ENCODE assay signal across 14 cellular contexts in genomic region chr12:57215065-57215464, GRCh38. TPM values are rescaled to one million over a fixed set of nuclear protein-coding genes. Genes with fewer than 3 reads are reported as not detected.
DNase-seq lines count a peak whose midpoint lies in the region; TF ChIP-seq lines count a peak whose summit lies in the region.
"Had no signal": no experiment of that assay in that cellular context is flagged by ENCODE, and none has a peak within 500 bp of the region (broad histone marks: within the 10 kb centered on the region; RNA-seq: fewer than 3 reads in every experiment).

No MANE protein-coding gene starts in this region.

- no peaks in the 10 kb centered on the region for H3K9me3 Mint-ChIP-seq in Calu3 (ENCODE audit: low read depth, unreplicated experiment)
- no peaks in the 10 kb centered on the region for H3K9me3 Mint-ChIP-seq in osteocyte (ENCODE audit: unreplicated experiment)

- no peaks in the 10 kb centered on the region for H3K27me3 ChIP-seq in OCI-LY1 (ENCODE audit: insufficient read depth, low read length)
- peaks cover 60% of the 10 kb centered on the region for H3K27me3 ChIP-seq in iPS-15b (ENCODE audit: control insufficient read depth, insufficient read depth, low read length)
- H3K27me3 ChIP-seq in MG63, result 0 out of 2 replicates have a peak, but pooled peaks cover 3% of the 10 kb centered on the region

- H3K4me1 ChIP-seq in OCI-LY1 (ENCODE audit: insufficient read depth, low read length, severe bottlenecking), result peaks cover 91% of the 10 kb centered on the region
- peaks cover 17% of the 10 kb centered on the region for H3K4me1 ChIP-seq in iPS-15b (ENCODE audit: control insufficient read depth, insufficient read depth, low read length)

- no peak overlapping the region for H3K27ac Mint-ChIP-seq in Calu3 (ENCODE audit: unreplicated experiment)
- H3K27ac Mint-ChIP-seq in osteocyte (ENCODE audit: unreplicated experiment), result peak overlapping the region; percentile 49

- H3K9me3 ChIP-seq in OCI-LY1 (ENCODE audit: low read length) (no peaks in the 10 kb centered on the region), iPS-15b (ENCODE audit: control insufficient read depth, insufficient read depth, low read length) (no peaks in the 10 kb centered on the region), MG63 (no peaks in the 10 kb centered on the region)
- H3K9me3 ChIP-seq: colonic mucosa, ovary, SJSA1, uterus had no signal

- CTCF ChIA-PET in Calu3 (lab: Charles Lee), result interaction anchor here (0.6 to 2.3 kb wide), 2 partner anchors 28 to 413 kb away, joined by 3 to 12 read pairs; no protein-coding TSS in a partner anchor

- TF ChIP-seq CTCF in Calu3 (IDR thresholded peaks at IDR 0.05; ENCODE audit: unreplicated experiment), result no peak
- TF ChIP-seq CTCF in OCI-LY1 (IDR thresholded peaks at IDR 0.05; ENCODE audit: low read length), result no peak
- no peak for TF ChIP-seq CTCF in osteocyte (IDR thresholded peaks at IDR 0.05)

- DNase-seq in Calu3, result no peak
- DNase-seq in osteocyte (ENCODE audit: extremely low spot score, unreplicated experiment), result no peak
- DNase-seq in MG63, result no peak
- no peak for DNase-seq in NCI-H2171 treated with DMSO at 0.1 percent for 48 hours (lab: John Stamatoyannopoulos, UW)
- no peak for DNase-seq in medulla oblongata (ENCODE audit: extremely low spot score)
- DNase-seq: activated CD8-positive, alpha-beta memory T cell treated with anti-CD3 and anti-CD28 coated beads, Interleukin-2, amount 50 U/mL, for 4 hours; activated gamma-delta T cell had no signal

- no peaks in the 10 kb centered on the region for H3K79me2 ChIP-seq in OCI-LY1 (ENCODE audit: insufficient read depth, low read length)

- intact Hi-C loops in Calu3 (cut with micrococcal nuclease; ENCODE audit: unreplicated experiment), result no loop called here

- peak overlapping the region; percentile 63 for H3K27ac ChIP-seq in OCI-LY1 (ENCODE audit: low read depth, low read length, poor library complexity, severe bottlenecking)
- H3K27ac ChIP-seq: colonic mucosa, ovary, SJSA1, uterus had no signal

- H3K9ac ChIP-seq in OCI-LY1 (ENCODE audit: low read length) (peak overlapping the region; percentile 7; the same call in 1 of the 2 replicates), iPS-15b (ENCODE audit: low read depth, low read length) (no peak overlapping the region)

- no peaks in the 10 kb centered on the region for H3F3A ChIP-seq in OCI-LY1 (ENCODE audit: insufficient read depth, low read length)

- H3K36me3 Mint-ChIP-seq in Calu3 (ENCODE audit: insufficient read depth, unreplicated experiment) (peaks cover 10% of the 10 kb centered on the region), osteocyte (ENCODE audit: unreplicated experiment) (peaks cover 9% of the 10 kb centered on the region)

- H3K27me3 Mint-ChIP-seq in Calu3 (ENCODE audit: unreplicated experiment) (peaks cover 58% of the 10 kb centered on the region), osteocyte (ENCODE audit: unreplicated experiment) (peaks cover 3% of the 10 kb centered on the region)

- H3K36me3 ChIP-seq in OCI-LY1 (ENCODE audit: insufficient read depth, low read length) (no peaks in the 10 kb centered on the region), iPS-15b (ENCODE audit: control insufficient read depth, insufficient read depth, low read length) (peaks cover 26% of the 10 kb centered on the region), MG63 (peaks cover 17% of the 10 kb centered on the region)
- H3K36me3 ChIP-seq: colonic mucosa, ovary, uterus had no signal

- peak overlapping the region; percentile 65; the same call in 1 of the 2 replicates for H3K4me2 ChIP-seq in OCI-LY1 (ENCODE audit: low read length)

- H4K20me1 ChIP-seq in OCI-LY1 (ENCODE audit: insufficient read depth, low read length), result no peaks in the 10 kb centered on the region

- no peak overlapping the region for H2AFZ ChIP-seq in OCI-LY1 (ENCODE audit: low read length)

- no TSS peak for BruUV-seq in Calu3 (replicated peaks; lab: Mats Ljungman, UMichigan)

- H3K4me1 Mint-ChIP-seq in Calu3 (ENCODE audit: low read depth, unreplicated experiment), result peaks cover 55% of the 10 kb centered on the region
- peaks cover 69% of the 10 kb centered on the region for H3K4me1 Mint-ChIP-seq in osteocyte (ENCODE audit: unreplicated experiment)

- H3K4me3 Mint-ChIP-seq in Calu3 (ENCODE audit: low read depth, unreplicated experiment), result peak overlapping the region; percentile 71
- peak overlapping the region; percentile 38 for H3K4me3 Mint-ChIP-seq in osteocyte (ENCODE audit: unreplicated experiment)

- no peaks in the 10 kb centered on the region for H3K9me2 ChIP-seq in OCI-LY1 (ENCODE audit: low read depth, low read length)

- H3K4me3 ChIP-seq in OCI-LY1 (ENCODE audit: low read depth, low read length, poor library complexity, severe bottlenecking) (peak overlapping the region; percentile 73), iPS-15b (ENCODE audit: low read depth, low read length) (peak overlapping the region; percentile 37), MG63 (no peak overlapping the region)
- H3K4me3 ChIP-seq: colonic mucosa, ovary, SJSA1, uterus had no signal

RNA-seq across cellular contexts. Expression of gene NXPH4, which starts 1.5 kb away (rescaled TPM):
- total RNA-seq in Calu3 (2022), result 2.0 and 4.1 TPM in 2 replicates
- total RNA-seq in osteocyte, result 62.6 and 63.8 TPM in 2 replicates
- total RNA-seq in MG63 (2014; rRNA removed; shearing (Covaris generic); ENCODE audit: low replicate concordance), result 1.2 TPM in 1 of 2 replicates, not detected in the other
- total RNA-seq: mononuclear cell had no signal

RNA-seq across cellular contexts. Expression of gene SHMT2, which starts 14.4 kb away (rescaled TPM):
- total RNA-seq in Calu3 (2022), result 203 and 243 TPM in 2 replicates
- 263 and 290 TPM in 2 replicates for total RNA-seq in osteocyte
- 232 and 343 TPM in 2 replicates for total RNA-seq in MG63 (2014; rRNA removed; shearing (Covaris generic); ENCODE audit: low replicate concordance)

RNA-seq across cellular contexts. Expression of gene STAC3, which starts 35.9 kb away (rescaled TPM):
- total RNA-seq in Calu3 (2022) (5.0 and 7.0 TPM in 2 replicates), osteocyte (1.8 and 2.4 TPM in 2 replicates)
- total RNA-seq in MG63 (2014; rRNA removed; shearing (Covaris generic); ENCODE audit: low replicate concordance), result 0.86 TPM in 1 of 2 replicates, not detected in the other

Comparison
In these comparisons a context has a peak if more than half of its experiments do, and no peak if none do; other contexts are left out.
1. RNA of gene NXPH4, which starts 1.5 kb away (total RNA-seq): 62.6 to 63.8 TPM in osteocyte; 2.0 to 4.1 TPM in Calu3 and 1.2 TPM in MG63; every median in the first group is over 10 times any median in the second.